In genomic region chr1:116988908-116989307, GRCh38 we compare ENCODE assay signal across 14 cellular contexts. TPM values are rescaled to one million over a fixed set of nuclear protein-coding genes. Genes with fewer than 3 reads are reported as not detected.
DNase-seq lines count a peak whose midpoint lies in the region; ATAC-seq, FAIRE-seq and TF ChIP-seq lines count a peak whose summit lies in the region.
"Had no signal": no experiment of that assay in that cellular context is flagged by ENCODE, and none has a peak within 500 bp of the region (broad histone marks: within the 10 kb centered on the region; RNA-seq: fewer than 3 reads in every experiment).

No MANE protein-coding gene starts in this region.

- H3K9ac ChIP-seq in astrocyte (ENCODE audit: low read length): peak overlapping the region; percentile 18
- H3K9ac ChIP-seq: SK-N-SH had no signal

- POLR2A ChIA-PET in activated CD8-positive, alpha-beta T cell treated with anti-CD3 and anti-CD28 coated beads for 36 hours (lab: Charles Lee): interaction anchor here (1.3 kb wide), 1 partner anchor 162 kb away, joined by 3 read pairs; no protein-coding TSS in a partner anchor

- H3K9me3 ChIP-seq in astrocyte (ENCODE audit: insufficient read depth, low read depth, low read length) (no peaks in the 10 kb centered on the region), mucosa of descending colon (no peaks in the 10 kb centered on the region)
- H3K9me3 ChIP-seq: SK-N-SH had no signal

- intact Hi-C loops in mucosa of descending colon (cut with DNase I, micrococcal nuclease): no loop called here
- intact Hi-C loops in activated CD8-positive, alpha-beta T cell treated with anti-CD3 and anti-CD28 coated beads for 36 hours (cut with micrococcal nuclease): loop anchor here (5.0 kb wide), 1 partner anchor 68 kb away; no protein-coding TSS in a partner anchor

- DNase-seq in DMS 273 (lab: John Stamatoyannopoulos, UW; ENCODE audit: unreplicated experiment) (peak; percentile 66), NCI-H2029 treated with DMSO at 0.1 percent for 48 hours (lab: John Stamatoyannopoulos, UW) (peak; percentile 94), astrocyte (ENCODE audit: low read depth) (peak; percentile 67), mucosa of descending colon (no peak), substantia nigra (lab: John Stamatoyannopoulos, UW) (no peak)
- no peak for DNase-seq in activated CD8-positive, alpha-beta T cell treated with anti-CD3 and anti-CD28 coated beads for 36 hours
- no peak for DNase-seq in activated CD4-positive, alpha-beta T cell treated with anti-CD3 and anti-CD28 coated beads, Interleukin-2, amount 50 U/mL, for 4 hours
- DNase-seq: AML-193; NCI-H1436 treated with DMSO at 0.1 percent for 48 hours; SK-N-SH; stimulated activated CD4-positive, alpha-beta T cell treated with anti-CD3 and anti-CD28 coated beads, Interleukin-4, amount 100 ng/mL, for 1 hour had no signal

- no peak for FAIRE-seq in astrocyte (lab: Jason Lieb, UNC)

- peaks cover 15% of the 10 kb centered on the region for H3K4me1 Mint-ChIP-seq in astrocyte (ENCODE audit: low read depth, unreplicated experiment)
- H3K4me1 Mint-ChIP-seq in activated CD8-positive, alpha-beta T cell treated with anti-CD3 and anti-CD28 coated beads for 36 hours (ENCODE audit: low read depth): peaks cover 57% of the 10 kb centered on the region

- H3K27me3 Mint-ChIP-seq in astrocyte (ENCODE audit: low read depth, unreplicated experiment): no peaks in the 10 kb centered on the region
- H3K27me3 Mint-ChIP-seq in activated CD8-positive, alpha-beta T cell treated with anti-CD3 and anti-CD28 coated beads for 36 hours: no peaks in the 10 kb centered on the region

- no peaks in the 10 kb centered on the region for H4K20me1 ChIP-seq in astrocyte (ENCODE audit: insufficient read depth, low read length)

- ATAC-seq in mucosa of descending colon (peak; percentile 74), HG02759 (IDR thresholded peaks at IDR 0.05; ENCODE audit: unreplicated experiment) (no peak)
- no peak for ATAC-seq in activated CD8-positive, alpha-beta T cell treated with anti-CD3 and anti-CD28 coated beads for 36 hours
- ATAC-seq: stimulated activated effector memory CD8-positive, alpha-beta T cell treated with anti-CD3 and anti-CD28 coated beads, Interleukin-12 subunit alpha, Interleukin-12 subunit beta, amount 100 ng/mL, for 72 hours; WTC11 had no signal

- no peak overlapping the region for H3K27ac Mint-ChIP-seq in astrocyte (ENCODE audit: unreplicated experiment)
- no peak overlapping the region for H3K27ac Mint-ChIP-seq in activated CD8-positive, alpha-beta T cell treated with anti-CD3 and anti-CD28 coated beads for 36 hours
- H3K27ac Mint-ChIP-seq: stimulated activated effector memory CD8-positive, alpha-beta T cell treated with anti-CD3 and anti-CD28 coated beads, Interleukin-12 subunit alpha, Interleukin-12 subunit beta, amount 100 ng/mL, for 72 hours; WTC11 had no signal

- TF ChIP-seq CTCF in astrocyte (IDR thresholded peaks at IDR 0.05; ENCODE audit: insufficient read depth, low read depth, low read length): no peak
- no peak for TF ChIP-seq CTCF in mucosa of descending colon (IDR thresholded peaks at IDR 0.05)
- no peak for TF ChIP-seq CTCF in activated CD8-positive, alpha-beta T cell treated with anti-CD3 and anti-CD28 coated beads for 36 hours (IDR thresholded peaks at IDR 0.05)

- H3K4me3 Mint-ChIP-seq in astrocyte (ENCODE audit: unreplicated experiment): no peak overlapping the region
- H3K4me3 Mint-ChIP-seq in activated CD8-positive, alpha-beta T cell treated with anti-CD3 and anti-CD28 coated beads for 36 hours: no peak overlapping the region
- H3K4me3 Mint-ChIP-seq: stimulated activated effector memory CD8-positive, alpha-beta T cell treated with anti-CD3 and anti-CD28 coated beads, Interleukin-12 subunit alpha, Interleukin-12 subunit beta, amount 100 ng/mL, for 72 hours; WTC11 had no signal

- H2AFZ ChIP-seq in astrocyte (ENCODE audit: low read depth, low read length): no peak overlapping the region

- H3K36me3 ChIP-seq in astrocyte (ENCODE audit: insufficient read depth, low read length): no peaks in the 10 kb centered on the region
- no peaks in the 10 kb centered on the region for H3K36me3 ChIP-seq in mucosa of descending colon (ENCODE audit: low read depth)

- H3K4me1 ChIP-seq in astrocyte (ENCODE audit: insufficient read depth, low read length): peaks cover 40% of the 10 kb centered on the region
- H3K4me1 ChIP-seq in mucosa of descending colon (ENCODE audit: low read depth): peaks cover under 1% of the 10 kb centered on the region

- H3K27ac ChIP-seq in astrocyte (ENCODE audit: low read depth, low read length): peak overlapping the region; percentile 97
- no peak overlapping the region for H3K27ac ChIP-seq in substantia nigra (ENCODE audit: low read depth, low read length, poor library complexity, severe bottlenecking)

- peak overlapping the region; percentile 24 for H3K4me2 ChIP-seq in astrocyte (ENCODE audit: low read length)
- H3K4me2 ChIP-seq: SK-N-SH had no signal

- H3K4me3 ChIP-seq in astrocyte (ENCODE audit: insufficient read depth, low read depth, low read length) (no peak overlapping the region), mucosa of descending colon (no peak overlapping the region)

- no peaks in the 10 kb centered on the region for H3K27me3 ChIP-seq in astrocyte (ENCODE audit: insufficient read depth, low read length)

- H3K79me2 ChIP-seq in astrocyte (ENCODE audit: insufficient read depth, low read length): no peaks in the 10 kb centered on the region

- peaks cover 39% of the 10 kb centered on the region for H3K36me3 Mint-ChIP-seq in astrocyte (ENCODE audit: low read depth, unreplicated experiment)
- H3K36me3 Mint-ChIP-seq in activated CD8-positive, alpha-beta T cell treated with anti-CD3 and anti-CD28 coated beads for 36 hours (ENCODE audit: low read depth): peaks cover 6% of the 10 kb centered on the region
- H3K36me3 Mint-ChIP-seq: stimulated activated effector memory CD8-positive, alpha-beta T cell treated with anti-CD3 and anti-CD28 coated beads, Interleukin-12 subunit alpha, Interleukin-12 subunit beta, amount 100 ng/mL, for 72 hours had no signal

- H3K9me3 Mint-ChIP-seq in astrocyte (ENCODE audit: unreplicated experiment): no peaks in the 10 kb centered on the region
- peaks cover 2% of the 10 kb centered on the region for H3K9me3 Mint-ChIP-seq in activated CD8-positive, alpha-beta T cell treated with anti-CD3 and anti-CD28 coated beads for 36 hours
- H3K9me3 Mint-ChIP-seq: stimulated activated effector memory CD8-positive, alpha-beta T cell treated with anti-CD3 and anti-CD28 coated beads, Interleukin-12 subunit alpha, Interleukin-12 subunit beta, amount 100 ng/mL, for 72 hours had no signal

- CTCF ChIA-PET in activated CD8-positive, alpha-beta T cell treated with anti-CD3 and anti-CD28 coated beads for 36 hours (lab: Charles Lee): no interaction called here

RNA-seq across cellular contexts. Expression of gene CD101, which starts 12.7 kb away (rescaled TPM):
- 1.6 and 2.6 TPM in 2 replicates for total RNA-seq in astrocyte
- total RNA-seq in mucosa of descending colon: 1 to 10 TPM; 4.6 to 6.1 (median 4.7) TPM
- total RNA-seq in activated CD8-positive, alpha-beta T cell treated with anti-CD3 and anti-CD28 coated beads for 36 hours: 1 to 10 TPM; 2.5 to 3.2 TPM

Comparison
In these comparisons a context has a peak if more than half of its experiments do, and no peak if none do; other contexts are left out.
1. DNase-seq: peak in DMS 273 (single experiment), NCI-H2029 treated with DMSO at 0.1 percent for 48 hours (single experiment) and astrocyte (single experiment); none in mucosa of descending colon (0 of 3), substantia nigra (0 of 49), activated CD8-positive, alpha-beta T cell treated with anti-CD3 and anti-CD28 coated beads for 36 hours (single experiment) and activated CD4-positive, alpha-beta T cell treated with anti-CD3 and anti-CD28 coated beads, Interleukin-2, amount 50 U/mL, for 4 hours (0 of 2).